2 cellular contexts compared by ENCODE assay signal in genomic region chr10:119120875-119121274, GRCh38.
TF ChIP-seq lines count a peak whose summit lies in the region.

No MANE protein-coding gene starts in this region.

TF ChIP-seq in IMR-90, 13 proteins besides CTCF, POLR2A, EP300 and RAD21:
- TF ChIP-seq RFX5 (IDR thresholded peaks at IDR 0.05; ENCODE audit: low read depth, low read length) (no peak), NFE2L2 (IDR thresholded peaks at IDR 0.05; ENCODE audit: low read depth, low read length) (no peak), ELK1 (IDR thresholded peaks at IDR 0.05; ENCODE audit: borderline replicate concordance, low read depth, low read length) (no peak), MAFK (IDR thresholded peaks at IDR 0.05; ENCODE audit: low read depth, low read length) (no peak), SMC3 (IDR thresholded peaks at IDR 0.05; ENCODE audit: low read depth, low read length) (no peak), USF2 (IDR thresholded peaks at IDR 0.05; ENCODE audit: low read depth, low read length) (no peak), CHD1 (IDR thresholded peaks at IDR 0.05; ENCODE audit: low read depth, low read length) (no peak), FOS (IDR thresholded peaks at IDR 0.05; ENCODE audit: low read depth, low read length) (no peak)
TF ChIP-seq in IMR-90: peak in this region for 0.

TF ChIP-seq in GM12891, 5 proteins besides CTCF, POLR2A, EP300 and RAD21:
- TF ChIP-seq PAX5 (IDR thresholded peaks at IDR 0.05; ENCODE audit: insufficient read depth, low read length, severe bottlenecking) = no peak
- no peak for TF ChIP-seq POU2F2 (IDR thresholded peaks at IDR 0.05; ENCODE audit: low read depth, low read length)
- TF ChIP-seq SPI1 (IDR thresholded peaks at IDR 0.05; ENCODE audit: low read depth, low read length) = no peak
- no peak for TF ChIP-seq POLR2AphosphoS5 (IDR thresholded peaks at IDR 0.05; ENCODE audit: low read depth, low read length)
- TF ChIP-seq TAF1 (IDR thresholded peaks at IDR 0.05; ENCODE audit: low read depth, low read length) = no peak
